Comparison of ENCODE assay signal across 10 cellular contexts in genomic region chr19:17447704-17448189, GRCh38. TPM values are rescaled to one million over a fixed set of nuclear protein-coding genes. Genes with fewer than 3 reads are reported as not detected.
A peak's percentile ranks its signal among the peaks of the same experiment; 100 is the strongest.
DNase-seq lines count a peak whose midpoint lies in the region; ATAC-seq and TF ChIP-seq lines count a peak whose summit lies in the region.
"Had no signal": no experiment of that assay in that cellular context is flagged by ENCODE, and none has a peak within 500 bp of the region (broad histone marks: within the 10 kb centered on the region; RNA-seq: fewer than 3 reads in every experiment).

No MANE protein-coding gene starts in this region.

- TF ChIP-seq EP300 in upper lobe of left lung (IDR thresholded peaks at IDR 0.05) = no peak

- WGBS in heart left ventricle, 4 donors = 23 to 29% (median 23%) methylated on average over 8 to 9 of the region's 9 CpGs
- WGBS in upper lobe of left lung, 2 donors = 26 to 31% methylated on average over 8 to 9 of the region's 9 CpGs

- intact Hi-C loops in heart left ventricle (cut with DNase I) (loop anchor here in 3 of 10 donors (10.0 kb wide), 2 partner anchors 337 to 407 kb away; partner anchors contain the start of gene RPL18A (in 2 of the 3)), ascending aorta (cut with DNase I) (no loop called here)

- DNase-seq in heart left ventricle = peak in 1 of 5 donors; percentile 20
- DNase-seq in right atrium auricular region (ENCODE audit: low spot score) = no peak
- no peak for DNase-seq in ascending aorta (ENCODE audit: low spot score in 2 of 2)
- no peak for DNase-seq in memory B cell (ENCODE audit: low spot score in 2 of 2)
- no peak for DNase-seq in upper lobe of left lung
- DNase-seq in GF-D8 (lab: John Stamatoyannopoulos, UW) = no peak
- no peak for DNase-seq in activated effector memory CD4-positive, alpha-beta T cell treated with anti-CD3 and anti-CD28 coated beads, Interleukin-2, amount 50 U/mL, for 16 hours

- TF ChIP-seq CTCF in heart left ventricle (IDR thresholded peaks at IDR 0.05) (no peak), right atrium auricular region (IDR thresholded peaks at IDR 0.05) (no peak), ascending aorta (IDR thresholded peaks at IDR 0.05) (no peak), upper lobe of left lung (IDR thresholded peaks at IDR 0.05) (no peak)

- H3K9me3 Mint-ChIP-seq in memory B cell = no peaks in the 10 kb centered on the region

- H3K36me3 ChIP-seq in heart left ventricle = no peaks in the 10 kb centered on the region
- no peaks in the 10 kb centered on the region for H3K36me3 ChIP-seq in right atrium auricular region
- no peaks in the 10 kb centered on the region for H3K36me3 ChIP-seq in ascending aorta
- H3K36me3 ChIP-seq in upper lobe of left lung = no peaks in the 10 kb centered on the region

- H3K4me1 ChIP-seq in heart left ventricle = peaks cover 0 to 13% (median 6%) of the 10 kb centered on the region in 12 donors
- H3K4me1 ChIP-seq in right atrium auricular region = peaks cover 0 to 10% of the 10 kb centered on the region in 2 donors
- peaks cover 0 to 9% of the 10 kb centered on the region in 2 donors for H3K4me1 ChIP-seq in ascending aorta
- H3K4me1 ChIP-seq in upper lobe of left lung = peaks cover 6 to 13% (median 8%) of the 10 kb centered on the region in 4 donors

- peaks cover 14% of the 10 kb centered on the region for H3K27me3 Mint-ChIP-seq in memory B cell

- H3K27me3 ChIP-seq in heart left ventricle (peaks cover 0 to 14% (median 0%) of the 10 kb centered on the region in 9 donors), right atrium auricular region (no peaks in the 10 kb centered on the region), ascending aorta (no peaks in the 10 kb centered on the region), upper lobe of left lung (peaks cover 0 to 7% (median 3%) of the 10 kb centered on the region in 4 donors)

- H3K4me3 ChIP-seq in heart left ventricle (peak overlapping the region in 8 of 12 donors; percentile 50 to 61 (median 55)), right atrium auricular region (peak overlapping the region in 1 of 2 donors; percentile 59), ascending aorta (peak overlapping the region; percentile 52 to 65), upper lobe of left lung (peak overlapping the region in 3 of 4 donors; percentile 36 to 55 (median 54))

- H3K36me3 Mint-ChIP-seq in memory B cell = no peaks in the 10 kb centered on the region

- H3K27ac Mint-ChIP-seq in memory B cell = no peak overlapping the region

- ATAC-seq in heart left ventricle = no peak
- no peak for ATAC-seq in memory B cell (ENCODE audit: low read depth)
- peak in 1 of 2 donors; percentile 6 for ATAC-seq in upper lobe of left lung (ENCODE audit: low FRiP score in 2 of 2)
- no peak for ATAC-seq in GM19324 (IDR thresholded peaks at IDR 0.05; ENCODE audit: low FRiP score, unreplicated experiment)

- peaks cover 3% of the 10 kb centered on the region for H3K4me1 Mint-ChIP-seq in memory B cell

- H3K27ac ChIP-seq in heart left ventricle (no peak overlapping the region), right atrium auricular region (no peak overlapping the region), ascending aorta (no peak overlapping the region), upper lobe of left lung (no peak overlapping the region)

- H3K4me3 Mint-ChIP-seq in memory B cell = peak overlapping the region; percentile 40

- TF ChIP-seq POLR2A in heart left ventricle (IDR thresholded peaks at IDR 0.05) = no peak
- TF ChIP-seq POLR2A in upper lobe of left lung (IDR thresholded peaks at IDR 0.05) = no peak

- H3K9me3 ChIP-seq in heart left ventricle (no peaks in the 10 kb centered on the region), right atrium auricular region (no peaks in the 10 kb centered on the region), ascending aorta (no peaks in the 10 kb centered on the region), upper lobe of left lung (no peaks in the 10 kb centered on the region)

RNA-seq across cellular contexts. Expression of gene TMEM221, which starts 0.7 kb away (rescaled TPM):
- total RNA-seq in heart left ventricle (under 1 TPM in 1 of 9 donors, not detected in 8; 0.52 TPM), right atrium auricular region (under 1 TPM; 0.30 to 0.51 TPM), ascending aorta (not detected), upper lobe of left lung (under 1 TPM in 1 of 6 donors, not detected in 5; 0.14 TPM)
- polyA plus RNA-seq in heart left ventricle = under 1 TPM in 1 of 2 donors, not detected in 1; 0.04 TPM
- polyA plus RNA-seq: CD14-positive monocyte had no signal

RNA-seq across cellular contexts. Expression of gene NXNL1, which starts 13.0 kb away (rescaled TPM):
- total RNA-seq in heart left ventricle (1 to 10 TPM in 1 of 9 donors, under 1 TPM in 3, not detected in 5; 0.32 to 1.1 (median 0.57) TPM), right atrium auricular region (not detected), ascending aorta (not detected), upper lobe of left lung (not detected)
- polyA plus RNA-seq in heart left ventricle = under 1 TPM in 1 of 2 donors, not detected in 1; 0.69 TPM
- total RNA-seq: omental fat pad had no signal
- polyA plus RNA-seq: CD14-positive monocyte had no signal

RNA-seq across cellular contexts. Expression of gene SLC27A1, which starts 22.6 kb away (rescaled TPM):
- total RNA-seq in heart left ventricle (10 to 100 TPM; 32.6 to 70.3 (median 52.7) TPM), right atrium auricular region (10 to 100 TPM; 31.2 to 65.6 TPM), ascending aorta (64.9 TPM), upper lobe of left lung (10 to 100 TPM; 21.0 to 88.0 (median 30.8) TPM)
- polyA plus RNA-seq in heart left ventricle = 10 to 100 TPM; 22.1 to 47.6 TPM

RNA-seq across cellular contexts. Expression of gene MVB12A, which starts 27.9 kb away (rescaled TPM):
- total RNA-seq in heart left ventricle = 10 to 100 TPM; 11.8 to 41.5 (median 18.5) TPM
- polyA plus RNA-seq in heart left ventricle = 10 to 100 TPM; 30.7 to 46.5 TPM
- total RNA-seq in right atrium auricular region = 10 to 100 TPM; 24.8 to 39.0 TPM
- 49.6 TPM for total RNA-seq in ascending aorta
- 10 to 100 TPM; 25.1 to 55.2 (median 49.1) TPM for total RNA-seq in upper lobe of left lung

RNA-seq across cellular contexts. Expression of gene BST2, which starts 42.3 kb away (rescaled TPM):
- total RNA-seq in heart left ventricle (100 to 1,000 TPM in 1 of 9 donors, 10 to 100 TPM in 8; 28.6 to 116 (median 49.4) TPM), right atrium auricular region (10 to 100 TPM; 32.1 to 35.3 TPM), ascending aorta (151 TPM), upper lobe of left lung (100 to 1,000 TPM in 1 of 6 donors, 10 to 100 TPM in 5; 30.4 to 197 (median 74.1) TPM)
- polyA plus RNA-seq in heart left ventricle = 10 to 100 TPM; 37.1 to 64.1 TPM
